In genomic region chr9:136054798-136055714, GRCh38 we compare ENCODE assay signal across 20 cellular contexts. TPM values are rescaled to one million over a fixed set of nuclear protein-coding genes. Genes with fewer than 3 reads are reported as not detected.
DNase-seq lines count a peak whose midpoint lies in the region; ATAC-seq, FAIRE-seq and TF ChIP-seq lines count a peak whose summit lies in the region.
"Had no signal": no experiment of that assay in that cellular context is flagged by ENCODE, and none has a peak within 500 bp of the region (broad histone marks: within the 10 kb centered on the region; RNA-seq: fewer than 3 reads in every experiment).

No MANE protein-coding gene starts in this region.

- peak overlapping the region; percentile 23 for H3K4me3 Mint-ChIP-seq in osteocyte (ENCODE audit: unreplicated experiment)
- no peak overlapping the region for H3K4me3 Mint-ChIP-seq in progenitor cell of endocrine pancreas (ENCODE audit: low read depth)
- H3K4me3 Mint-ChIP-seq in CD4-positive, alpha-beta T cell, result no peak overlapping the region
- H3K4me3 Mint-ChIP-seq: activated CD8-positive, alpha-beta T cell treated with anti-CD3 and anti-CD28 coated beads, Interleukin-2, amount 10 ng/mL, durations not matched to agents 7 days and 5 days; activated naive CD8-positive, alpha-beta T cell treated with anti-CD3 and anti-CD28 coated beads, Interleukin-2, amount 10 ng/mL, durations not matched to agents 7 days and 5 days had no signal

- H3K4me2 ChIP-seq in IMR-90 (ENCODE audit: low read depth, low read length) (no peak overlapping the region), H1 (ENCODE audit: insufficient read depth in 1 of 2, low read depth in 2 of 2, low read length in 2 of 2) (no peak overlapping the region)

- H3K23ac ChIP-seq in IMR-90 (ENCODE audit: low read depth, low read length), result no peak overlapping the region
- no peak overlapping the region for H3K23ac ChIP-seq in H1 (ENCODE audit: insufficient read length)

- no peak for TF ChIP-seq POLR2A in IMR-90 (IDR thresholded peaks at IDR 0.05; ENCODE audit: low read depth, low read length)
- no peak for TF ChIP-seq POLR2A in H1 (IDR thresholded peaks at IDR 0.05; ENCODE audit: control extremely low read depth in 1 of 2, low read depth in 2 of 2, low read length in 2 of 2)

- 98% methylated on average over 10 of the region's 18 CpGs; no CpG with 5 or more reads in 1 of the 2 experiments for WGBS in IMR-90 (ENCODE audit: extremely low coverage in 2 of 2, insufficient read length in 1 of 2), 2 experiments
- WGBS in H1 (ENCODE audit: extremely low coverage in 1 of 2, insufficient coverage in 1 of 2, insufficient read length in 1 of 2, insufficient replicate concordance in 2 of 2, low coverage in 1 of 2, low lambda C conversion rate in 2 of 2, missing lambda C conversion rate in 1 of 2), 2 experiments, result 90% methylated on average over 18 of the region's 18 CpGs; no CpG with 5 or more reads in 1 of the 2 experiments

- no peak overlapping the region for H3K4me3 ChIP-seq in IMR-90 (ENCODE audit: insufficient read depth, low read depth, low read length)
- no peak overlapping the region for H3K4me3 ChIP-seq in H1 (ENCODE audit: extremely low read depth in 1 of 4, insufficient read depth in 2 of 4, low read depth in 3 of 4, low read length in 4 of 4)
- H3K4me3 ChIP-seq: suprapubic skin had no signal

- H2BK120ac ChIP-seq in IMR-90 (ENCODE audit: low read depth, low read length) (no peak overlapping the region), H1 (replicated peaks; ENCODE audit: low read depth, low read length) (no peak overlapping the region)

- no peak for FAIRE-seq in H1 (lab: Jason Lieb, UNC)
- FAIRE-seq: A204.1, frontal cortex had no signal

- H3K79me2 ChIP-seq in H1 (ENCODE audit: control insufficient read depth in 1 of 2, insufficient read depth in 2 of 2, low read length in 2 of 2), result no peaks in the 10 kb centered on the region

- H2AFZ ChIP-seq in IMR-90 (replicated peaks; ENCODE audit: low read length, poor library complexity) (peak overlapping the region; percentile 17), H1 (ENCODE audit: low read length) (no peak overlapping the region)

- H3K36me3 ChIP-seq in IMR-90 (ENCODE audit: control insufficient read depth, insufficient read depth, low read length) (peaks cover under 1% of the 10 kb centered on the region; the same call in 1 of the 2 replicates), H1 (ENCODE audit: control insufficient read depth in 2 of 4, insufficient read depth in 4 of 4, low read length in 3 of 4) (no peaks in the 10 kb centered on the region)

- H2AK5ac ChIP-seq in IMR-90 (ENCODE audit: low read depth, low read length) (no peak overlapping the region), H1 (ENCODE audit: low read depth, low read length) (no peak overlapping the region)

- POLR2A ChIA-PET in IMR-90 (lab: Charles Lee; ENCODE audit: unreplicated experiment), result no interaction called here
- POLR2A ChIA-PET in H1 (lab: Charles Lee; ENCODE audit: partially characterized antibody), result no interaction called here
- POLR2A ChIA-PET in CD4-positive, alpha-beta T cell (lab: Charles Lee), result no interaction called here

- no peak overlapping the region for H2BK20ac ChIP-seq in IMR-90 (ENCODE audit: low read depth, low read length)
- H2BK20ac ChIP-seq in H1 (ENCODE audit: low read length), result no peak overlapping the region

- H3K27me3 Mint-ChIP-seq in osteocyte (ENCODE audit: unreplicated experiment) (no peaks in the 10 kb centered on the region), progenitor cell of endocrine pancreas (no peaks in the 10 kb centered on the region)
- peaks cover 22% of the 10 kb centered on the region for H3K27me3 Mint-ChIP-seq in CD4-positive, alpha-beta T cell

- DNase-seq in activated effector memory CD4-positive, alpha-beta T cell treated with anti-CD3 and anti-CD28 coated beads, Interleukin-2, amount 50 U/mL, for 16 hours, result peak; percentile 51
- DNase-seq in activated effector memory CD4-positive, alpha-beta T cell treated with Interleukin-2 at 50 U/mL for 16 hours, result no peak
- DNase-seq in IMR-90 (no peak), H1 (ENCODE audit: low read depth in 1 of 2, low spot score in 2 of 2) (no peak), osteocyte (ENCODE audit: extremely low spot score, unreplicated experiment) (peak; percentile 77), progenitor cell of endocrine pancreas (ENCODE audit: low spot score, unreplicated experiment) (no peak), kidney tubule cell (ENCODE audit: low spot score) (no peak)
- DNase-seq in CD4-positive, alpha-beta T cell, result no peak
- DNase-seq: activated CD8-positive, alpha-beta T cell treated with anti-CD3 and anti-CD28 coated beads, Interleukin-2, amount 10 ng/mL, durations not matched to agents 7 days and 5 days; activated naive CD8-positive, alpha-beta T cell treated with anti-CD3 and anti-CD28 coated beads, Interleukin-2, amount 10 ng/mL, durations not matched to agents 7 days and 5 days; CD8-positive, alpha-beta memory T cell; DND-41; MM.1S; NCI-H187; NCI-H226; PC-3 had no signal

- H3K9ac ChIP-seq in IMR-90 (ENCODE audit: low read depth, low read length), result no peak overlapping the region
- no peak overlapping the region; a peak in 1 of 7 replicates for H3K9ac ChIP-seq in H1 (replicated peaks in 1 of 4; ENCODE audit: extremely low read depth in 1 of 4, low read depth in 3 of 4, low read length in 3 of 4)

- dilution Hi-C loops in IMR-90 (cut with HindIII; ENCODE audit: low sequenced_read_pairs, unreplicated experiment), result no loop called here

- TF ChIP-seq RAD21 in IMR-90 (IDR thresholded peaks at IDR 0.05; ENCODE audit: low read length) (no peak), H1 (IDR thresholded peaks at IDR 0.05 in 1 of 2, conservative IDR thresholded peaks at IDR 0.05 in 1 of 2; ENCODE audit: low read depth in 2 of 2, low read length in 2 of 2) (peak in 1 of 2 experiments; percentile 18; a peak in 1 of 4 replicates)

- no peak overlapping the region for H3K18ac ChIP-seq in IMR-90 (ENCODE audit: low read depth, low read length)
- no peak overlapping the region; the same call in none of the 2 replicates for H3K18ac ChIP-seq in H1 (ENCODE audit: extremely low read depth, low read length)

- ATAC-seq in IMR-90 (ENCODE audit: low read depth), result no peak
- no peak for ATAC-seq in CD4-positive, alpha-beta T cell (ENCODE audit: poor library complexity)
- ATAC-seq: activated CD8-positive, alpha-beta T cell treated with anti-CD3 and anti-CD28 coated beads, Interleukin-2, amount 10 ng/mL, durations not matched to agents 7 days and 5 days; PC-3 had no signal

- H3K27ac Mint-ChIP-seq in osteocyte (ENCODE audit: unreplicated experiment), result peak overlapping the region; percentile 78
- H3K27ac Mint-ChIP-seq in progenitor cell of endocrine pancreas, result no peak overlapping the region
- H3K27ac Mint-ChIP-seq in CD4-positive, alpha-beta T cell, result no peak overlapping the region
- H3K27ac Mint-ChIP-seq: activated CD8-positive, alpha-beta T cell treated with anti-CD3 and anti-CD28 coated beads, Interleukin-2, amount 10 ng/mL, durations not matched to agents 7 days and 5 days; activated naive CD8-positive, alpha-beta T cell treated with anti-CD3 and anti-CD28 coated beads, Interleukin-2, amount 10 ng/mL, durations not matched to agents 7 days and 5 days; CD8-positive, alpha-beta memory T cell had no signal

- in situ Hi-C loops in IMR-90 (cut with MboI; ENCODE audit: low sequenced_read_pairs), result no loop called here

- no peaks in the 10 kb centered on the region for H3K36me3 Mint-ChIP-seq in osteocyte (ENCODE audit: unreplicated experiment)
- H3K36me3 Mint-ChIP-seq in progenitor cell of endocrine pancreas (ENCODE audit: insufficient read depth), result no peaks in the 10 kb centered on the region
- H3K36me3 Mint-ChIP-seq in CD4-positive, alpha-beta T cell (ENCODE audit: low read depth), result no peaks in the 10 kb centered on the region
- H3K36me3 Mint-ChIP-seq: activated naive CD8-positive, alpha-beta T cell treated with anti-CD3 and anti-CD28 coated beads, Interleukin-2, amount 10 ng/mL, durations not matched to agents 7 days and 5 days had no signal

- H4K91ac ChIP-seq in IMR-90 (ENCODE audit: insufficient read depth, low read depth, low read length) (no peak overlapping the region), H1 (replicated peaks; ENCODE audit: insufficient read length, low read length) (no peak overlapping the region)

- H3K79me1 ChIP-seq in IMR-90 (ENCODE audit: low read depth in 1 of 2, low read length in 2 of 2) (peaks cover 17 to 78% of the 10 kb centered on the region in 2 experiments), H1 (ENCODE audit: low read depth, low read length) (no peaks in the 10 kb centered on the region)

- TF ChIP-seq EP300 in H1 (IDR thresholded peaks at IDR 0.05; ENCODE audit: borderline replicate concordance in 1 of 2, low read depth in 2 of 2, low read length in 2 of 2), result no peak

- H4K5ac ChIP-seq in IMR-90 (ENCODE audit: low read depth, low read length), result no peak overlapping the region
- no peak overlapping the region for H4K5ac ChIP-seq in H1 (ENCODE audit: insufficient read length, low read depth, low read length)

- H2BK5ac ChIP-seq in IMR-90 (ENCODE audit: low read depth, low read length, poor library complexity, severe bottlenecking) (no peak overlapping the region), H1 (ENCODE audit: low read depth, low read length) (peak overlapping the region; percentile 60; the same call in 1 of the 2 replicates)

- H3K27me3 ChIP-seq in IMR-90 (ENCODE audit: control insufficient read depth, insufficient read depth, low read length) (no peaks in the 10 kb centered on the region), H1 (replicated peaks in 1 of 4; ENCODE audit: control insufficient read depth in 3 of 4, extremely low read depth in 1 of 4, insufficient read depth in 3 of 4, low read length in 3 of 4) (no peaks in the 10 kb centered on the region; a peak in 2 of 7 replicates)
- H3K27me3 ChIP-seq in CD4-positive, alpha-beta T cell (ENCODE audit: control insufficient read depth, insufficient read depth, low read length), result peaks cover 20% of the 10 kb centered on the region
- H3K27me3 ChIP-seq: suprapubic skin had no signal

- H3K4me1 ChIP-seq in IMR-90 (ENCODE audit: control insufficient read depth, insufficient read depth, low read length), result peaks cover 25% of the 10 kb centered on the region
- peaks cover 3 to 47% (median 27%) of the 10 kb centered on the region in 4 experiments for H3K4me1 ChIP-seq in H1 (replicated peaks in 1 of 4; ENCODE audit: control insufficient read depth in 3 of 4, insufficient read depth in 4 of 4, low read length in 3 of 4)

- H3K9me3 ChIP-seq in IMR-90 (ENCODE audit: control insufficient read depth, insufficient read depth, low read length) (no peaks in the 10 kb centered on the region), H1 (ENCODE audit: insufficient read depth in 2 of 2, low read depth in 1 of 2, low read length in 1 of 2) (no peaks in the 10 kb centered on the region)
- H3K9me3 ChIP-seq in CD4-positive, alpha-beta T cell (ENCODE audit: control insufficient read depth, low read length), result no peaks in the 10 kb centered on the region
- H3K9me3 ChIP-seq: neutrophil, suprapubic skin had no signal

- H2BK12ac ChIP-seq in H1 (ENCODE audit: low read depth, low read length), result no peak overlapping the region

- TF ChIP-seq CTCF in IMR-90 (conservative IDR thresholded peaks at IDR 0.05; ENCODE audit: low read depth, low read length), result no peak
- TF ChIP-seq CTCF in H1 (IDR thresholded peaks at IDR 0.05; ENCODE audit: control extremely low read depth in 1 of 3, insufficient read depth in 1 of 3, low read depth in 1 of 3, low read length in 3 of 3), result peak in 1 of 3 experiments; percentile 12; a peak in 1 of 4 replicates
- no peak for TF ChIP-seq CTCF in osteocyte (IDR thresholded peaks at IDR 0.05)
- TF ChIP-seq CTCF in progenitor cell of endocrine pancreas (IDR thresholded peaks at IDR 0.05; ENCODE audit: unreplicated experiment), result no peak
- no peak for TF ChIP-seq CTCF in CD4-positive, alpha-beta T cell (IDR thresholded peaks at IDR 0.05)

- H3K4ac ChIP-seq in IMR-90 (ENCODE audit: low read depth, low read length) (no peak overlapping the region), H1 (replicated peaks; ENCODE audit: insufficient read length, low read depth, low read length) (no peak overlapping the region)

- H3K4me1 Mint-ChIP-seq in osteocyte (ENCODE audit: unreplicated experiment) (peaks cover 64% of the 10 kb centered on the region), progenitor cell of endocrine pancreas (ENCODE audit: low read depth) (peaks cover 10% of the 10 kb centered on the region)
- H3K4me1 Mint-ChIP-seq in CD4-positive, alpha-beta T cell (ENCODE audit: low read depth), result peaks cover 15% of the 10 kb centered on the region

- peaks cover 18% of the 10 kb centered on the region; the same call in 1 of the 2 replicates for H3K9me1 ChIP-seq in IMR-90 (ENCODE audit: insufficient read depth, low read length)

- H3K9me3 Mint-ChIP-seq in osteocyte (ENCODE audit: unreplicated experiment), result no peaks in the 10 kb centered on the region
- H3K9me3 Mint-ChIP-seq in progenitor cell of endocrine pancreas (ENCODE audit: low read depth), result no peaks in the 10 kb centered on the region
- no peaks in the 10 kb centered on the region for H3K9me3 Mint-ChIP-seq in CD4-positive, alpha-beta T cell
- H3K9me3 Mint-ChIP-seq: activated naive CD8-positive, alpha-beta T cell treated with anti-CD3 and anti-CD28 coated beads, Interleukin-2, amount 10 ng/mL, durations not matched to agents 7 days and 5 days; CD8-positive, alpha-beta memory T cell had no signal

- H3K56ac ChIP-seq in IMR-90 (ENCODE audit: extremely low read depth, insufficient read depth, low read length) (no peak overlapping the region), H1 (replicated peaks; ENCODE audit: insufficient read length, low read depth, low read length) (no peak overlapping the region)

- H3K14ac ChIP-seq in IMR-90 (replicated peaks; ENCODE audit: low read depth, low read length), result no peak overlapping the region
- no peak overlapping the region for H3K14ac ChIP-seq in H1 (ENCODE audit: insufficient read length)

- H4K8ac ChIP-seq in IMR-90 (ENCODE audit: low read depth in 2 of 2, low read length in 2 of 2) (no peak overlapping the region), H1 (ENCODE audit: extremely low read depth, insufficient read depth, low read length) (no peak overlapping the region)

- CTCF ChIA-PET in IMR-90 (lab: Yijun Ruan, JAX), result no interaction called here
- CTCF ChIA-PET in H1 (lab: Charles Lee; ENCODE audit: partially characterized antibody), result interaction anchor here (0.8 to 2.6 kb wide), 9 partner anchors 10 to 88 kb away, joined by 3 to 9 read pairs (median 4); no protein-coding TSS in a partner anchor
- CTCF ChIA-PET in CD4-positive, alpha-beta T cell (lab: Charles Lee), result no interaction called here

- no peak overlapping the region for H2BK15ac ChIP-seq in IMR-90 (ENCODE audit: low read depth, low read length)
- no peak overlapping the region for H2BK15ac ChIP-seq in H1 (ENCODE audit: low read length)

- intact Hi-C loops in IMR-90 (cut with micrococcal nuclease), result loop anchor here (5.0 kb wide), 1 partner anchor 52 kb away; no protein-coding TSS in a partner anchor
- intact Hi-C loops in CD4-positive, alpha-beta T cell (cut with DNase I, micrococcal nuclease), result no loop called here

- peaks cover 14% of the 10 kb centered on the region; the same call in 1 of the 2 replicates for H3K23me2 ChIP-seq in H1 (ENCODE audit: low read depth, low read length)

- H2AK9ac ChIP-seq in IMR-90 (replicated peaks; ENCODE audit: low read depth, low read length, poor library complexity), result no peak overlapping the region

- no TSS peak for BruUV-seq in IMR-90 (replicated peaks; lab: Mats Ljungman, UMichigan)

- no peak overlapping the region for H3K27ac ChIP-seq in IMR-90 (ENCODE audit: insufficient read depth, low read length)
- H3K27ac ChIP-seq in H1 (ENCODE audit: low read depth, low read length), result no peak overlapping the region
- H3K27ac ChIP-seq in CD4-positive, alpha-beta T cell (ENCODE audit: low read depth, low read length), result no peak overlapping the region
- H3K27ac ChIP-seq: neutrophil, suprapubic skin had no signal

- H4K20me1 ChIP-seq in IMR-90 (ENCODE audit: insufficient read depth, low read length), result peaks cover 64% of the 10 kb centered on the region
- no peaks in the 10 kb centered on the region for H4K20me1 ChIP-seq in H1 (replicated peaks in 1 of 2; ENCODE audit: control insufficient read depth in 1 of 2, insufficient read depth in 2 of 2, low read length in 2 of 2)

RNA-seq across cellular contexts. Expression of gene NACC2, which starts 40.0 kb away (rescaled TPM):
- total RNA-seq in IMR-90 (2012; rRNA removed), result 7.9 and 11.1 TPM in 2 replicates
- polyA plus RNA-seq in IMR-90 (2012; rRNA removed), result 19.0 and 21.2 TPM in 2 replicates
- polyA plus RNA-seq in IMR-90 (2012; cell fraction: cytosol; rRNA removed), result 16.0 and 22.9 TPM in 2 replicates
- 27.3 and 39.1 TPM in 2 replicates for polyA plus RNA-seq in IMR-90 (2012; cell fraction: nucleus; rRNA removed; ENCODE audit: low replicate concordance)
- 13.6 and 14.0 TPM in 2 replicates for total RNA-seq in H1 (2021; fragmentation: NEBNext Ultra II Directional; extraction: Animal tissue kit (Norgen Biotek cat#: 25700))
- polyA plus RNA-seq in H1 (2011; rRNA removed), result 8.3 and 14.9 TPM in 2 replicates
- polyA plus RNA-seq in H1 (2011; cell fraction: cytosol; rRNA removed), result 10.8 TPM
- 16.7 TPM for polyA plus RNA-seq in H1 (2011; cell fraction: nucleus; rRNA removed)
- polyA plus RNA-seq in H1 (2012, experiment 1 of 2), result 6.6 to 9.5 TPM (median 8.4 TPM) in 4 replicates
- 5.6 TPM for polyA plus RNA-seq in H1 (2012, experiment 2 of 2)
- polyA plus RNA-seq in H1 (2013, experiment 1 of 2), result 6.3 TPM
- polyA plus RNA-seq in H1 (2013, experiment 2 of 2), result 6.3 TPM
- polyA minus RNA-seq in H1 (2011; rRNA and poly(A)+ RNA removed), result 6.4 and 8.3 TPM in 2 replicates
- polyA minus RNA-seq in H1 (2011; cell fraction: cytosol; rRNA and poly(A)+ RNA removed), result 12.7 TPM
- 10.0 TPM for polyA minus RNA-seq in H1 (2011; cell fraction: nucleus; rRNA and poly(A)+ RNA removed)
- total RNA-seq in osteocyte, result 40.1 and 41.4 TPM in 2 replicates
- 11.6 and 12.9 TPM in 2 replicates for total RNA-seq in progenitor cell of endocrine pancreas
- total RNA-seq in CD4-positive, alpha-beta T cell, result 1 to 10 TPM; 2.1 to 2.7 TPM

Comparison
In these comparisons a context has a peak if more than half of its experiments do, and no peak if none do; other contexts are left out.
1. DNase-seq: peak in activated effector memory CD4-positive, alpha-beta T cell treated with anti-CD3 and anti-CD28 coated beads, Interleukin-2, amount 50 U/mL, for 16 hours (single experiment) and osteocyte (single experiment); none in activated effector memory CD4-positive, alpha-beta T cell treated with Interleukin-2 at 50 U/mL for 16 hours (single experiment), IMR-90 (single experiment), H1 (0 of 2), progenitor cell of endocrine pancreas (single experiment), kidney tubule cell (single experiment) and CD4-positive, alpha-beta T cell (0 of 10).